In genomic region chr4:127249767-127250108, GRCh38 we compare ENCODE assay signal across 25 cellular contexts.
"Had no signal": no experiment of that assay in that cellular context is flagged by ENCODE, and none has a peak within 500 bp of the region (broad histone marks: within the 10 kb centered on the region; RNA-seq: fewer than 3 reads in every experiment).

No MANE protein-coding gene starts in this region.

- H3K9me3 ChIP-seq: colonic mucosa, esophagus muscularis mucosa, left ventricle myocardium inferior, pancreas, psoas muscle, thyroid gland, upper lobe of right lung had no signal

- H3K27me3 Mint-ChIP-seq: activated B cell treated with CpG ODN at 0.5 μM for 24 hours; activated CD4-positive, alpha-beta T cell treated with anti-CD3 and anti-CD28 coated beads for 36 hours; activated naive CD8-positive, alpha-beta T cell treated with anti-CD3 and anti-CD28 coated beads for 36 hours; effector memory CD8-positive, alpha-beta T cell; stimulated activated naive CD8-positive, alpha-beta T cell treated with anti-CD3 and anti-CD28 coated beads, Interleukin-15, Interleukin-2, amounts not matched to agents 100 ng/mL and 50 ng/mL, for 24 hours had no signal

- H3K27me3 ChIP-seq: colonic mucosa, esophagus muscularis mucosa, pancreas, thyroid gland, upper lobe of right lung had no signal

- H3K36me3 ChIP-seq: colonic mucosa, esophagus muscularis mucosa, left ventricle myocardium inferior, pancreas, thyroid gland, upper lobe of right lung had no signal

- ATAC-seq: activated CD4-positive, alpha-beta T cell treated with anti-CD3 and anti-CD28 coated beads for 36 hours; activated T-cell treated with anti-CD3 and anti-CD28 coated beads, Interleukin-2, amount 50 U/mL, for 4 hours; effector memory CD8-positive, alpha-beta T cell; pancreas; psoas muscle; right cardiac atrium; upper lobe of right lung had no signal

- H3K27ac ChIP-seq: colonic mucosa, dorsolateral prefrontal cortex, esophagus muscularis mucosa, left ventricle myocardium inferior, pancreas, psoas muscle, thyroid gland, upper lobe of right lung had no signal

- DNase-seq: activated B cell treated with CpG ODN at 0.5 μM for 24 hours; activated CD4-positive, alpha-beta T cell treated with anti-CD3 and anti-CD28 coated beads for 36 hours; activated CD4-positive, alpha-beta T cell treated with anti-CD3 and anti-CD28 coated beads, Interleukin-2, amount 50 U/mL, for 4 hours; activated CD8-positive, alpha-beta memory T cell treated with anti-CD3 and anti-CD28 coated beads for 24 hours; activated CD8-positive, alpha-beta memory T cell treated with anti-CD3 and anti-CD28 coated beads, Interleukin-2, amount 50 U/mL, for 4 hours; activated naive CD4-positive, alpha-beta T cell; activated naive CD8-positive, alpha-beta T cell treated with anti-CD3 and anti-CD28 coated beads for 36 hours; activated T-cell treated with anti-CD3 and anti-CD28 coated beads, Interleukin-2, amount 50 U/mL, for 4 hours; colonic mucosa; dorsolateral prefrontal cortex; effector memory CD8-positive, alpha-beta T cell; hippocampal formation; left ventricle myocardium inferior; nephron progenitor cell; pancreas; psoas muscle; right cardiac atrium; stimulated activated CD4-positive, alpha-beta T cell treated with anti-CD3 and anti-CD28 coated beads, Interleukin-1b, Interleukin-23, amount 100 ng/mL, for 48 hours; substantia nigra; thyroid gland; upper lobe of right lung had no signal

- H3K4me1 ChIP-seq: colonic mucosa, esophagus muscularis mucosa, left ventricle myocardium inferior, pancreas, psoas muscle, thyroid gland, upper lobe of right lung had no signal

- H3K9me3 Mint-ChIP-seq: activated B cell treated with CpG ODN at 0.5 μM for 24 hours; activated naive CD8-positive, alpha-beta T cell treated with anti-CD3 and anti-CD28 coated beads for 36 hours; activated T-helper 2 cell treated with anti-CD3 and anti-CD28 coated beads, Interferon-gamma antibody, Interleukin-2, Interleukin-4, amounts not matched to agents 10 μg/mL and 5 μg/mL and 100 μg/mL, durations not matched to agents 14 hours and 24 hours and 36 hours; mesothelial cell of epicardium; nephron progenitor cell had no signal

- H3K27ac Mint-ChIP-seq: activated B cell treated with CpG ODN at 0.5 μM for 24 hours; activated CD4-positive, alpha-beta T cell treated with anti-CD3 and anti-CD28 coated beads for 36 hours; activated naive CD8-positive, alpha-beta T cell treated with anti-CD3 and anti-CD28 coated beads for 36 hours; activated T-helper 2 cell treated with anti-CD3 and anti-CD28 coated beads, Interferon-gamma antibody, Interleukin-2, Interleukin-4, amounts not matched to agents 10 μg/mL and 5 μg/mL and 100 μg/mL, durations not matched to agents 14 hours and 24 hours and 36 hours; effector memory CD8-positive, alpha-beta T cell; mesothelial cell of epicardium; nephron progenitor cell; stimulated activated naive CD8-positive, alpha-beta T cell treated with anti-CD3 and anti-CD28 coated beads, Interleukin-15, Interleukin-2, amounts not matched to agents 100 ng/mL and 50 ng/mL, for 24 hours had no signal

- H3K4me3 Mint-ChIP-seq: activated B cell treated with CpG ODN at 0.5 μM for 24 hours; activated CD4-positive, alpha-beta T cell treated with anti-CD3 and anti-CD28 coated beads for 36 hours; activated naive CD8-positive, alpha-beta T cell treated with anti-CD3 and anti-CD28 coated beads for 36 hours; activated T-cell treated with anti-CD3 and anti-CD28 coated beads, Interleukin-2, amount 50 U/mL, for 4 hours; effector memory CD8-positive, alpha-beta T cell; mesothelial cell of epicardium; nephron progenitor cell; stimulated activated naive CD8-positive, alpha-beta T cell treated with anti-CD3 and anti-CD28 coated beads, Interleukin-15, Interleukin-2, amounts not matched to agents 100 ng/mL and 50 ng/mL, for 24 hours had no signal

- H3K36me3 Mint-ChIP-seq: activated naive CD8-positive, alpha-beta T cell treated with anti-CD3 and anti-CD28 coated beads for 36 hours; mesothelial cell of epicardium had no signal

- H3K4me1 Mint-ChIP-seq: activated B cell treated with CpG ODN at 0.5 μM for 24 hours; activated CD4-positive, alpha-beta T cell treated with anti-CD3 and anti-CD28 coated beads for 36 hours; activated naive CD8-positive, alpha-beta T cell treated with anti-CD3 and anti-CD28 coated beads for 36 hours; mesothelial cell of epicardium; nephron progenitor cell had no signal

- H3K4me3 ChIP-seq: colonic mucosa, dorsolateral prefrontal cortex, esophagus muscularis mucosa, left ventricle myocardium inferior, pancreas, psoas muscle, thyroid gland, upper lobe of right lung had no signal
